Comparison of ENCODE assay signal across 15 cellular contexts in the genomic region with DNA sequence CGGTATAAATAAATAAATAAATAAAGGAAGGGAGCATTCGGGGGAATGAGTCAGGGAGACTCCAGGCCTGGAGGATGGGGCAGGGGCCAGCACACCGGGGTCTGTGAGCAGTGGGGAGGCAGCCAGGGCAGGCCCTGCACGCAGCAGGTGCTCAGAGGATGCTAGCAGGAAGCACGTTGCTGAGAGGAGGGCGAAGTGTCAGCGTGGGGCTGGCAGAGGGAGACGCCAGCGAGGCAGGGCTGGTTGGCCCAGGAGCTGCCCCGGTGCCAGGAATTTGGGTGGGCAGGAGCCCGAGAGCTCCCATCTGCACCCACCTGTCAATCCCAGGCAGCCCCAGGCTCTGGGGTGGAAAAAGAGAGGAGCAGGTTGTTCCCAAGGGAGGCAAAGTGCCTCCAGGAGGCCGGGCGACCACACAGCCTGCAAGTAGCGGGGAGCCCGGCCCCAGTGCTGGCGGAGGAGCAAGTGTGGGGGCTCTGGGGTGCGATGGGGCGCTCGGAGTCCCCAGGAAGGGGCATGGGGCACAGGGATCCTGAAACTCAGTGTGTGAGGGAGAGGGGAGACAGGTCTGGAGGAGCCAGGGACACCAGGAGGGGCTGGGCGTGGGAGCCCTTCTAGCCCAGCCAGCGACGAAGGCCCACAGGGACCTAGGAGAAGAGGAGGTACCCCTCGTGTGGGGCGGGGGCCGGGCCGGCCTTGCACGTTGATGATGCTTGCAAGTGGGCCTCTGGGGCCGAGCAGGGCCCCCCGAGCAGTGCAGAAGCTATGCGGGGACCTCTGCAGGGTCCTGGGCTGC. TPM values are rescaled to one million over a fixed set of nuclear protein-coding genes. Genes with fewer than 3 reads are reported as not detected.
A peak's percentile ranks its signal among the peaks of the same experiment; 100 is the strongest.
DNase-seq lines count a peak whose midpoint lies in the region; ATAC-seq and TF ChIP-seq lines count a peak whose summit lies in the region.
"Had no signal": no experiment of that assay in that cellular context is flagged by ENCODE, and none has a peak within 500 bp of the region (broad histone marks: within the 10 kb centered on the region; RNA-seq: fewer than 3 reads in every experiment).

No MANE protein-coding gene starts in this region.

- no peaks in the 10 kb centered on the region for H3K27me3 ChIP-seq in body of pancreas

- intact Hi-C loops in body of pancreas (cut with DNase I) = no loop called here

- H3K4me1 ChIP-seq in HEK293 (ENCODE audit: control insufficient read depth, insufficient read depth, low read length) (no peaks in the 10 kb centered on the region), body of pancreas (no peaks in the 10 kb centered on the region)
- H3K4me1 ChIP-seq: Caco-2 had no signal

- H3K9me3 Mint-ChIP-seq in activated naive CD4-positive, alpha-beta T cell treated with anti-CD3 and anti-CD28 coated beads, Interleukin-2, amount 50 U/mL, for 72 hours = no peaks in the 10 kb centered on the region
- H3K9me3 Mint-ChIP-seq in activated naive CD4-positive, alpha-beta T cell treated with anti-CD3 and anti-CD28 coated beads, Interleukin-2, amount 10 ng/mL, durations not matched to agents 7 days and 5 days = no peaks in the 10 kb centered on the region
- H3K9me3 Mint-ChIP-seq in naive thymus-derived CD8-positive, alpha-beta T cell = no peaks in the 10 kb centered on the region
- H3K9me3 Mint-ChIP-seq: CD4-positive, alpha-beta T cell; GM23338; IgD-negative memory B cell had no signal

- POLR2A ChIA-PET in HEK293 (lab: Yijun Ruan, JAX) = no interaction called here
- POLR2A ChIA-PET in naive thymus-derived CD8-positive, alpha-beta T cell (lab: Charles Lee) = interaction anchor here (1.7 kb wide), 1 partner anchor 12 kb away, joined by 5 read pairs; no protein-coding TSS in a partner anchor

- TF ChIP-seq CTCF in HEK293 (tag by site-specific recombination; IDR thresholded peaks at IDR 0.05) = no peak
- no peak for TF ChIP-seq CTCF in body of pancreas (IDR thresholded peaks at IDR 0.05)

- no peak for ATAC-seq in activated naive CD4-positive, alpha-beta T cell treated with anti-CD3 and anti-CD28 coated beads, Interleukin-2, amount 50 U/mL, for 72 hours
- ATAC-seq in naive thymus-derived CD8-positive, alpha-beta T cell = peak; percentile 50 to 63
- ATAC-seq in body of pancreas (no peak), GM18520 (IDR thresholded peaks at IDR 0.05; ENCODE audit: unreplicated experiment) (no peak)
- ATAC-seq: GM23338, HCT116, HepG2 had no signal

- H3K36me3 ChIP-seq in HEK293 (ENCODE audit: control insufficient read depth in 2 of 2, insufficient read depth in 1 of 2, low read length in 2 of 2) (no peaks in the 10 kb centered on the region), body of pancreas (replicated peaks in 1 of 2; ENCODE audit: insufficient read depth in 1 of 2, low read depth in 2 of 2) (no peaks in the 10 kb centered on the region)

- peak overlapping the region; percentile 23 to 60 for H3K27ac Mint-ChIP-seq in activated naive CD4-positive, alpha-beta T cell treated with anti-CD3 and anti-CD28 coated beads, Interleukin-2, amount 50 U/mL, for 72 hours
- no peak overlapping the region for H3K27ac Mint-ChIP-seq in activated naive CD4-positive, alpha-beta T cell treated with anti-CD3 and anti-CD28 coated beads, Interleukin-2, amount 10 ng/mL, durations not matched to agents 7 days and 5 days
- peak overlapping the region in 4 of 10 donors; percentile 31 to 80 (median 50) for H3K27ac Mint-ChIP-seq in naive thymus-derived CD8-positive, alpha-beta T cell
- H3K27ac Mint-ChIP-seq: CD4-positive, alpha-beta T cell; GM23338; IgD-negative memory B cell had no signal

- DNase-seq in activated naive CD4-positive, alpha-beta T cell treated with anti-CD3 and anti-CD28 coated beads, Interleukin-2, amount 50 U/mL, for 72 hours (ENCODE audit: low spot score in 2 of 2) = no peak
- DNase-seq in activated naive CD4-positive, alpha-beta T cell treated with anti-CD3 and anti-CD28 coated beads, Interleukin-2, amount 10 ng/mL, durations not matched to agents 7 days and 5 days = no peak
- no peak for DNase-seq in naive thymus-derived CD8-positive, alpha-beta T cell
- no peak for DNase-seq in NAMALWA (ENCODE audit: low spot score)
- DNase-seq in body of pancreas = no peak
- DNase-seq: AML-193; Caco-2; CD4-positive, alpha-beta T cell had no signal

- TF ChIP-seq POLR2A in body of pancreas (IDR thresholded peaks at IDR 0.05) = no peak

- H3K9me3 ChIP-seq in HEK293 (ENCODE audit: control insufficient read depth, insufficient read depth, low read depth, low read length) (no peaks in the 10 kb centered on the region), body of pancreas (no peaks in the 10 kb centered on the region)
- H3K9me3 ChIP-seq: Caco-2 had no signal

- H3K27me3 Mint-ChIP-seq in activated naive CD4-positive, alpha-beta T cell treated with anti-CD3 and anti-CD28 coated beads, Interleukin-2, amount 10 ng/mL, durations not matched to agents 7 days and 5 days = peaks cover 67% of the 10 kb centered on the region
- H3K27me3 Mint-ChIP-seq in naive thymus-derived CD8-positive, alpha-beta T cell = peaks cover 0 to 4% (median 0%) of the 10 kb centered on the region in 5 donors
- H3K27me3 Mint-ChIP-seq: CD4-positive, alpha-beta T cell had no signal

- 57 to 59% methylated on average over 28 to 29 of the region's 30 CpGs for WGBS in body of pancreas, 2 donors

- no peak overlapping the region for H3K27ac ChIP-seq in HEK293 (ENCODE audit: extremely low read depth, low read depth, low read length)
- H3K27ac ChIP-seq in body of pancreas = no peak overlapping the region
- H3K27ac ChIP-seq: C4-2B had no signal

- CTCF ChIA-PET in activated naive CD4-positive, alpha-beta T cell treated with anti-CD3 and anti-CD28 coated beads, Interleukin-2, amount 10 ng/mL, durations not matched to agents 7 days and 5 days (lab: Charles Lee) = no interaction called here
- CTCF ChIA-PET in HEK293 (lab: Yijun Ruan, JAX) = no interaction called here

- no peaks in the 10 kb centered on the region for H3K36me3 Mint-ChIP-seq in activated naive CD4-positive, alpha-beta T cell treated with anti-CD3 and anti-CD28 coated beads, Interleukin-2, amount 50 U/mL, for 72 hours
- no peaks in the 10 kb centered on the region for H3K36me3 Mint-ChIP-seq in activated naive CD4-positive, alpha-beta T cell treated with anti-CD3 and anti-CD28 coated beads, Interleukin-2, amount 10 ng/mL, durations not matched to agents 7 days and 5 days
- H3K36me3 Mint-ChIP-seq in naive thymus-derived CD8-positive, alpha-beta T cell = no peaks in the 10 kb centered on the region
- H3K36me3 Mint-ChIP-seq: IgD-negative memory B cell had no signal

- H3K4me3 Mint-ChIP-seq in activated naive CD4-positive, alpha-beta T cell treated with anti-CD3 and anti-CD28 coated beads, Interleukin-2, amount 10 ng/mL, durations not matched to agents 7 days and 5 days = no peak overlapping the region
- peak overlapping the region in 6 of 10 donors; percentile 10 to 79 (median 58) for H3K4me3 Mint-ChIP-seq in naive thymus-derived CD8-positive, alpha-beta T cell
- H3K4me3 Mint-ChIP-seq: CD4-positive, alpha-beta T cell; GM23338; IgD-negative memory B cell had no signal

- H3K4me3 ChIP-seq in HEK293 (ENCODE audit: low read depth, low read length) = no peak overlapping the region
- H3K4me3 ChIP-seq in body of pancreas = no peak overlapping the region
- H3K4me3 ChIP-seq: GM23338 had no signal

- H3K4me1 Mint-ChIP-seq in activated naive CD4-positive, alpha-beta T cell treated with anti-CD3 and anti-CD28 coated beads, Interleukin-2, amount 10 ng/mL, durations not matched to agents 7 days and 5 days = peaks cover 6% of the 10 kb centered on the region
- peaks cover 15 to 34% (median 25%) of the 10 kb centered on the region in 4 donors for H3K4me1 Mint-ChIP-seq in naive thymus-derived CD8-positive, alpha-beta T cell
- H3K4me1 Mint-ChIP-seq: GM23338 had no signal

TF ChIP-seq in HEK293, 187 proteins besides CTCF, POLR2A, EP300 and RAD21:
- TF ChIP-seq, protein P1, sequence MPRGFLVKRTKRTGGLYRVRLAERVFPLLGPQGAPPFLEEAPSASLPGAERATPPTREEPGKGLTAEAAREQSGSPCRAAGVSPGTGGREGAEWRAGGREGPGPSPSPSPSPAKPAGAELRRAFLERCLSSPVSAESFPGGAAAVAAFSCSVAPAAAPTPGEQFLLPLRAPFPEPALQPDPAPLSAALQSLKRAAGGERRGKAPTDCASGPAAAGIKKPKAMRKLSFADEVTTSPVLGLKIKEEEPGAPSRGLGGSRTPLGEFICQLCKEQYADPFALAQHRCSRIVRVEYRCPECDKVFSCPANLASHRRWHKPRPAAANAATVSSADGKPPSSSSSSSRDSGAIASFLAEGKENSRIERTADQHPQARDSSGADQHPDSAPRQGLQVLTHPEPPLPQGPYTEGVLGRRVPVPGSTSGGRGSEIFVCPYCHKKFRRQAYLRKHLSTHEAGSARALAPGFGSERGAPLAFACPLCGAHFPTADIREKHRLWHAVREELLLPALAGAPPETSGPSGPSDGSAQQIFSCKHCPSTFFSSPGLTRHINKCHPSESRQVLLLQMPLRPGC (tag by site-specific recombination; IDR thresholded peaks at IDR 0.05) = no peak
- TF ChIP-seq ZNF266 (tag by site-specific recombination; IDR thresholded peaks at IDR 0.05; ENCODE audit: low read depth) = peak; percentile 73; the same call in 1 of the 2 replicates
TF ChIP-seq in HEK293: peak in this region for 1.

RNA-seq across cellular contexts. Expression of a gene that starts 28.0 kb away (rescaled TPM):
- total RNA-seq in activated naive CD4-positive, alpha-beta T cell treated with anti-CD3 and anti-CD28 coated beads, Interleukin-2, amount 50 U/mL, for 72 hours = 1 to 10 TPM in 1 of 2 donors, under 1 TPM in 1; 0.43 to 5.9 TPM
- 1 to 10 TPM; 3.0 to 4.3 TPM for total RNA-seq in naive thymus-derived CD8-positive, alpha-beta T cell
- polyA plus RNA-seq in naive thymus-derived CD8-positive, alpha-beta T cell = 1 to 10 TPM; 1.3 to 5.1 (median 1.3) TPM
- 1 to 10 TPM; 2.6 to 3.3 TPM for total RNA-seq in body of pancreas

RNA-seq across cellular contexts. Expression of a gene that starts 38.8 kb away (rescaled TPM):
- total RNA-seq in activated naive CD4-positive, alpha-beta T cell treated with anti-CD3 and anti-CD28 coated beads, Interleukin-2, amount 50 U/mL, for 72 hours = 10 to 100 TPM; 13.0 to 19.1 TPM
- total RNA-seq in naive thymus-derived CD8-positive, alpha-beta T cell = 10 to 100 TPM; 40.7 to 45.1 TPM
- 10 to 100 TPM; 12.2 to 13.6 (median 12.9) TPM for polyA plus RNA-seq in naive thymus-derived CD8-positive, alpha-beta T cell
- total RNA-seq in body of pancreas = 10 to 100 TPM; 15.8 to 20.1 TPM

Comparison
In these comparisons a context has a peak if more than half of its experiments do, and no peak if none do; other contexts are left out.
1. ATAC-seq: peak in naive thymus-derived CD8-positive, alpha-beta T cell (2 of 2); none in activated naive CD4-positive, alpha-beta T cell treated with anti-CD3 and anti-CD28 coated beads, Interleukin-2, amount 50 U/mL, for 72 hours (0 of 2), body of pancreas (single experiment) and GM18520 (single experiment).